ENCODE assay signal across 24 cellular contexts in genomic region chr2:87403893-87404175, GRCh38.
A peak's percentile ranks its signal among the peaks of the same experiment; 100 is the strongest.
DNase-seq lines count a peak whose midpoint lies in the region; ATAC-seq and TF ChIP-seq lines count a peak whose summit lies in the region.
"Had no signal": no experiment of that assay in that cellular context is flagged by ENCODE, and none has a peak within 500 bp of the region (broad histone marks: within the 10 kb centered on the region; RNA-seq: fewer than 3 reads in every experiment).

No MANE protein-coding gene starts in this region.

- TF ChIP-seq CTCF in esophagus muscularis mucosa (IDR thresholded peaks at IDR 0.05) (no peak), prostate gland (IDR thresholded peaks at IDR 0.05) (no peak)

- no peak overlapping the region for H3K4me3 ChIP-seq in esophagus muscularis mucosa
- H3K4me3 ChIP-seq in prostate gland = no peak overlapping the region
- H3K4me3 ChIP-seq: GM12878, SJSA1 had no signal

- no peak for TF ChIP-seq EP300 in esophagus muscularis mucosa (IDR thresholded peaks at IDR 0.05)

- intact Hi-C loops in esophagus muscularis mucosa (cut with DNase I) = no loop called here
- intact Hi-C loops in prostate gland (cut with DNase I) = no loop called here

- no peaks in the 10 kb centered on the region for H3K4me1 ChIP-seq in esophagus muscularis mucosa
- H3K4me1 ChIP-seq in prostate gland (replicated peaks) = no peaks in the 10 kb centered on the region
- H3K4me1 ChIP-seq: SJSA1 had no signal

- peak overlapping the region in 1 of 4 donors; percentile 29 for H3K4me3 Mint-ChIP-seq in IgD-negative memory B cell
- H3K4me3 Mint-ChIP-seq: CD8-positive, alpha-beta memory T cell had no signal

- H3K27ac ChIP-seq in esophagus muscularis mucosa (replicated peaks in 1 of 4) (no peak overlapping the region), prostate gland (no peak overlapping the region)
- H3K27ac ChIP-seq: KMS-11, SJSA1 had no signal

- ATAC-seq in GM21786 (IDR thresholded peaks at IDR 0.05; ENCODE audit: unreplicated experiment) (no peak), GM18861 (IDR thresholded peaks at IDR 0.05; ENCODE audit: unreplicated experiment) (no peak)
- ATAC-seq: GM12878 had no signal

- no peaks in the 10 kb centered on the region for H3K27me3 ChIP-seq in esophagus muscularis mucosa
- H3K27me3 ChIP-seq in prostate gland (replicated peaks; ENCODE audit: insufficient read depth) = no peaks in the 10 kb centered on the region
- H3K27me3 ChIP-seq: SJSA1 had no signal

- 92% methylated on average over 6 of the region's 6 CpGs for WGBS in esophagus muscularis mucosa
- 98% methylated on average over 6 of the region's 6 CpGs for WGBS in prostate gland

- peaks cover 0 to 2% (median 0%) of the 10 kb centered on the region in 3 donors for H3K9me3 Mint-ChIP-seq in IgD-negative memory B cell

- H3K36me3 ChIP-seq in esophagus muscularis mucosa (no peaks in the 10 kb centered on the region), prostate gland (no peaks in the 10 kb centered on the region)
- H3K36me3 ChIP-seq: SJSA1 had no signal

- no peaks in the 10 kb centered on the region for H3K36me3 Mint-ChIP-seq in IgD-negative memory B cell
- H3K36me3 Mint-ChIP-seq: CD8-positive, alpha-beta memory T cell had no signal

- H3K4me1 Mint-ChIP-seq in IgD-negative memory B cell = peaks cover 0 to 1% (median 0%) of the 10 kb centered on the region in 3 donors
- H3K4me1 Mint-ChIP-seq: CD8-positive, alpha-beta memory T cell had no signal

- no peak for TF ChIP-seq POLR2A in esophagus muscularis mucosa (IDR thresholded peaks at IDR 0.05; ENCODE audit: low read depth)
- no peak for TF ChIP-seq POLR2A in prostate gland (IDR thresholded peaks at IDR 0.05)

- no peaks in the 10 kb centered on the region for H3K9me3 ChIP-seq in esophagus muscularis mucosa
- H3K9me3 ChIP-seq in prostate gland = no peaks in the 10 kb centered on the region
- H3K9me3 ChIP-seq: SJSA1 had no signal

- H3K27me3 Mint-ChIP-seq in IgD-negative memory B cell = no peaks in the 10 kb centered on the region
- H3K27me3 Mint-ChIP-seq: CD8-positive, alpha-beta memory T cell had no signal

- H3K27ac Mint-ChIP-seq in IgD-negative memory B cell = peak overlapping the region in 2 of 3 donors; percentile 39 to 73
- H3K27ac Mint-ChIP-seq: CD8-positive, alpha-beta memory T cell had no signal

- peak; percentile 1 for DNase-seq in H4 (ENCODE audit: low spot score)
- DNase-seq in esophagus muscularis mucosa (ENCODE audit: extremely low spot score) = peak; percentile 84
- DNase-seq in prostate gland (ENCODE audit: low spot score) = peak; percentile 3
- no peak for DNase-seq in HuH-7 (ENCODE audit: low spot score)
- DNase-seq: C1 segment of cervical spinal cord, DMS 273 treated with DMSO at 0.1 percent for 48 hours, DMS79, EL, GDM1, NCI-H1092, NCI-H1417 treated with DMSO at 0.1 percent for 48 hours, NCI-H1694 treated with DMSO at 0.1 percent for 48 hours, NCI-H2081, NCI-H2227 treated with DMSO at 0.1 percent for 48 hours, NCI-H526 treated with DMSO at 0.1 percent for 48 hours, Right ventricle myocardium superior, RPMI8226 had no signal
